34 cellular contexts compared by ENCODE assay signal in genomic region chr19:4935449-4935848, GRCh38. TPM values are rescaled to one million over a fixed set of nuclear protein-coding genes. Genes with fewer than 3 reads are reported as not detected.
"Had no signal": no experiment of that assay in that cellular context is flagged by ENCODE, and none has a peak within 500 bp of the region (broad histone marks: within the 10 kb centered on the region; RNA-seq: fewer than 3 reads in every experiment).

No MANE protein-coding gene starts in this region.

- H3K36me3 Mint-ChIP-seq: naive B cell had no signal

- H3K36me3 ChIP-seq: colonic mucosa, esophagus muscularis mucosa, gastroesophageal sphincter, heart left ventricle, prostate gland, sigmoid colon, tibial artery had no signal

- H3K4me1 ChIP-seq: colonic mucosa, esophagus muscularis mucosa, foreskin keratinocyte, gastroesophageal sphincter, heart left ventricle, parathyroid adenoma, sigmoid colon, tibial artery had no signal

- H3K27ac Mint-ChIP-seq: mesothelial cell of epicardium; stimulated activated effector memory CD8-positive, alpha-beta T cell treated with anti-CD3 and anti-CD28 coated beads, Interleukin-12 subunit alpha, Interleukin-12 subunit beta, amount 100 ng/mL, for 72 hours; type B pancreatic cell had no signal

- H3K27me3 Mint-ChIP-seq: dendritic cell treated with granulocyte-macrophage colony-stimulating factor and Interleukin-4, amounts not matched to agents 40 ng/mL and 50 ng/mL, for 4 days; naive B cell; type B pancreatic cell had no signal

- H3K9me3 Mint-ChIP-seq: dendritic cell treated with granulocyte-macrophage colony-stimulating factor and Interleukin-4, amounts not matched to agents 40 ng/mL and 50 ng/mL, for 4 days; mesothelial cell of epicardium; naive B cell; stimulated activated effector memory CD8-positive, alpha-beta T cell treated with anti-CD3 and anti-CD28 coated beads, Interleukin-12 subunit alpha, Interleukin-12 subunit beta, amount 100 ng/mL, for 72 hours; type B pancreatic cell had no signal

- DNase-seq: colonic mucosa; effector CD8-positive, alpha-beta T cell; foreskin keratinocyte; heart left ventricle; left cardiac atrium; left lung; mesenchymal stem cell; mucosa of descending colon; naive B cell; right cardiac atrium; sigmoid colon; stimulated activated CD4-positive, alpha-beta T cell treated with anti-CD3 and anti-CD28 coated beads, Interleukin-2, amount 100 ng/mL, for 24 hours; stimulated activated CD4-positive, alpha-beta T cell treated with anti-CD3 and anti-CD28 coated beads, Interleukin-4, amount 100 ng/mL, for 24 hours; stimulated activated naive CD8-positive, alpha-beta T cell treated with anti-CD3 and anti-CD28 coated beads, Interleukin-15, Interleukin-2, amounts not matched to agents 100 U/mL and 50 U/mL, for 24 hours; substantia nigra; testis; tibial artery had no signal

- H3K27ac ChIP-seq: colonic mucosa, esophagus muscularis mucosa, foreskin keratinocyte, gastroesophageal sphincter, heart left ventricle, hepatocyte, left lung, parathyroid adenoma, sigmoid colon, testis, tibial artery had no signal

- H3K27me3 ChIP-seq: colonic mucosa, esophagus muscularis mucosa, foreskin keratinocyte, gastroesophageal sphincter, heart left ventricle, hepatocyte, left lung, sigmoid colon, testis, tibial artery had no signal

- H3K4me3 Mint-ChIP-seq: dendritic cell treated with granulocyte-macrophage colony-stimulating factor and Interleukin-4, amounts not matched to agents 40 ng/mL and 50 ng/mL, for 4 days; mesothelial cell of epicardium; naive B cell; stimulated activated effector memory CD8-positive, alpha-beta T cell treated with anti-CD3 and anti-CD28 coated beads, Interleukin-12 subunit alpha, Interleukin-12 subunit beta, amount 100 ng/mL, for 72 hours; type B pancreatic cell had no signal

- H3K4me1 Mint-ChIP-seq: mesothelial cell of epicardium; stimulated activated effector memory CD8-positive, alpha-beta T cell treated with anti-CD3 and anti-CD28 coated beads, Interleukin-12 subunit alpha, Interleukin-12 subunit beta, amount 100 ng/mL, for 72 hours had no signal

- H3K9me3 ChIP-seq: colonic mucosa, esophagus muscularis mucosa, gastroesophageal sphincter, heart left ventricle, left lung, mucosa of descending colon, prostate gland, sigmoid colon, testis, tibial artery had no signal

- FAIRE-seq: endothelial cell of umbilical vein, islet of Langerhans had no signal

- ATAC-seq: foreskin keratinocyte; gastroesophageal sphincter; heart left ventricle; left cardiac atrium; left lung; mucosa of descending colon; right cardiac atrium; stimulated activated effector memory CD8-positive, alpha-beta T cell treated with anti-CD3 and anti-CD28 coated beads, Interleukin-12 subunit alpha, Interleukin-12 subunit beta, amount 100 ng/mL, for 72 hours; stimulated activated naive CD8-positive, alpha-beta T cell treated with anti-CD3 and anti-CD28 coated beads, Interleukin-15, Interleukin-2, amounts not matched to agents 100 U/mL and 50 U/mL, for 24 hours had no signal

- H3K4me3 ChIP-seq: colonic mucosa, esophagus muscularis mucosa, gastroesophageal sphincter, heart left ventricle, hepatocyte, left lung, mucosa of descending colon, prostate gland, sigmoid colon, testis, tibial artery had no signal

RNA-seq across cellular contexts. Expression of gene ARRDC5, which starts 32.8 kb away (rescaled TPM):
- total RNA-seq: chondrocyte, endothelial cell of umbilical vein, epithelial cell of proximal tubule, fibroblast of lung, foreskin keratinocyte, hepatocyte, kidney epithelial cell, lung microvascular endothelial cell, mesothelial cell of epicardium had no signal
- polyA plus RNA-seq: fibroblast of lung, foreskin keratinocyte, hepatocyte, neural cell had no signal
